In genomic region chr6:108001696-108002231, GRCh38 we compare ENCODE assay signal across 1 cellular context.
A peak's percentile ranks its signal among the peaks of the same experiment; 100 is the strongest.
TF ChIP-seq lines count a peak whose summit lies in the region.

No MANE protein-coding gene starts in this region.

TF ChIP-seq in HepG2, 621 proteins besides CTCF, POLR2A, EP300 and RAD21 (continued from another document and continues in another):
- TF ChIP-seq, protein P1, sequence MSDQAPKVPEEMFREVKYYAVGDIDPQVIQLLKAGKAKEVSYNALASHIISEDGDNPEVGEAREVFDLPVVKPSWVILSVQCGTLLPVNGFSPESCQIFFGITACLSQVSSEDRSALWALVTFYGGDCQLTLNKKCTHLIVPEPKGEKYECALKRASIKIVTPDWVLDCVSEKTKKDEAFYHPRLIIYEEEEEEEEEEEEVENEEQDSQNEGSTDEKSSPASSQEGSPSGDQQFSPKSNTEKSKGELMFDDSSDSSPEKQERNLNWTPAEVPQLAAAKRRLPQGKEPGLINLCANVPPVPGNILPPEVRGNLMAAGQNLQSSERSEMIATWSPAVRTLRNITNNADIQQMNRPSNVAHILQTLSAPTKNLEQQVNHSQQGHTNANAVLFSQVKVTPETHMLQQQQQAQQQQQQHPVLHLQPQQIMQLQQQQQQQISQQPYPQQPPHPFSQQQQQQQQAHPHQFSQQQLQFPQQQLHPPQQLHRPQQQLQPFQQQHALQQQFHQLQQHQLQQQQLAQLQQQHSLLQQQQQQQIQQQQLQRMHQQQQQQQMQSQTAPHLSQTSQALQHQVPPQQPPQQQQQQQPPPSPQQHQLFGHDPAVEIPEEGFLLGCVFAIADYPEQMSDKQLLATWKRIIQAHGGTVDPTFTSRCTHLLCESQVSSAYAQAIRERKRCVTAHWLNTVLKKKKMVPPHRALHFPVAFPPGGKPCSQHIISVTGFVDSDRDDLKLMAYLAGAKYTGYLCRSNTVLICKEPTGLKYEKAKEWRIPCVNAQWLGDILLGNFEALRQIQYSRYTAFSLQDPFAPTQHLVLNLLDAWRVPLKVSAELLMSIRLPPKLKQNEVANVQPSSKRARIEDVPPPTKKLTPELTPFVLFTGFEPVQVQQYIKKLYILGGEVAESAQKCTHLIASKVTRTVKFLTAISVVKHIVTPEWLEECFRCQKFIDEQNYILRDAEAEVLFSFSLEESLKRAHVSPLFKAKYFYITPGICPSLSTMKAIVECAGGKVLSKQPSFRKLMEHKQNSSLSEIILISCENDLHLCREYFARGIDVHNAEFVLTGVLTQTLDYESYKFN (CRISPR knock-in tag; conservative IDR thresholded peaks at IDR 0.05), result peak; percentile 75
- TF ChIP-seq ISL2 (CRISPR knock-in tag; IDR thresholded peaks at IDR 0.05) (peak; percentile 76), ZNF260 (CRISPR knock-in tag; IDR thresholded peaks at IDR 0.05; ENCODE audit: borderline replicate concordance, low read depth) (no peak), FOXO1 (CRISPR knock-in tag; IDR thresholded peaks at IDR 0.05) (no peak), ZFP36L1 (CRISPR knock-in tag; IDR thresholded peaks at IDR 0.05) (no peak), PHB2 (IDR thresholded peaks at IDR 0.05; ENCODE audit: partially characterized antibody) (no peak), ZNF510 (CRISPR knock-in tag; IDR thresholded peaks at IDR 0.05; ENCODE audit: low read depth) (no peak), ZNF281 (CRISPR knock-in tag; IDR thresholded peaks at IDR 0.05; ENCODE audit: borderline replicate concordance) (no peak), NR2F1 (CRISPR knock-in tag; IDR thresholded peaks at IDR 0.05) (peak in 1 of 2 experiments; percentile 59; a peak in 2 of 4 replicates), DR1 (CRISPR knock-in tag; IDR thresholded peaks at IDR 0.05) (no peak), NFYC (CRISPR knock-in tag; IDR thresholded peaks at IDR 0.05) (no peak), SOX6 (IDR thresholded peaks at IDR 0.05) (no peak), SOX6 (CRISPR knock-in tag; IDR thresholded peaks at IDR 0.05) (peak; percentile 54; the same call in 1 of the 2 replicates), NR2C2 (CRISPR knock-in tag; IDR thresholded peaks at IDR 0.05; ENCODE audit: borderline replicate concordance) (0 out of 2 replicates have a peak, but pooled peaks have one; percentile 8), PAWR (CRISPR knock-in tag; IDR thresholded peaks at IDR 0.05; ENCODE audit: borderline replicate concordance) (no peak), GLI4 (CRISPR knock-in tag; IDR thresholded peaks at IDR 0.05; ENCODE audit: borderline replicate concordance) (no peak), HOXA3 (CRISPR knock-in tag; IDR thresholded peaks at IDR 0.05) (peak; percentile 51; the same call in 1 of the 2 replicates), POLR2G (IDR thresholded peaks at IDR 0.05; ENCODE audit: low read depth, low read length) (peak; percentile 92), MAF1 (CRISPR knock-in tag; IDR thresholded peaks at IDR 0.05; ENCODE audit: borderline replicate concordance) (no peak), FOXA3 (CRISPR knock-in tag; IDR thresholded peaks at IDR 0.05) (peak; percentile 75), REPIN1 (CRISPR knock-in tag; IDR thresholded peaks at IDR 0.05; ENCODE audit: borderline replicate concordance, low read depth) (peak; percentile 50; the same call in 1 of the 2 replicates), ZNF205 (CRISPR knock-in tag; IDR thresholded peaks at IDR 0.05) (peak; percentile 96), SAFB2 (CRISPR knock-in tag; IDR thresholded peaks at IDR 0.05; ENCODE audit: borderline replicate concordance, low read depth) (no peak), PRDM10 (CRISPR knock-in tag; IDR thresholded peaks at IDR 0.05; ENCODE audit: low read depth) (peak; percentile 93), DMAP1 (CRISPR knock-in tag; IDR thresholded peaks at IDR 0.05) (peak; percentile 44; the same call in 1 of the 2 replicates), SP4 (CRISPR knock-in tag; IDR thresholded peaks at IDR 0.05) (no peak), SMYD3 (CRISPR knock-in tag; IDR thresholded peaks at IDR 0.05) (no peak), FOXA1 (IDR thresholded peaks at IDR 0.05) (no peak), FOXA1 (CRISPR knock-in tag; IDR thresholded peaks at IDR 0.05) (peak; percentile 79), KDM6A (CRISPR knock-in tag; IDR thresholded peaks at IDR 0.05; ENCODE audit: low read depth) (peak; percentile 45; the same call in 1 of the 2 replicates), BCL6 (CRISPR knock-in tag; IDR thresholded peaks at IDR 0.05) (peak; percentile 66), ZNF30 (CRISPR knock-in tag; IDR thresholded peaks at IDR 0.05) (no peak), FOSL2 (CRISPR knock-in tag; IDR thresholded peaks at IDR 0.05) (no peak; the same call in none of the 2 replicates), ZNF788 (CRISPR knock-in tag; IDR thresholded peaks at IDR 0.05; ENCODE audit: borderline replicate concordance) (peak; percentile 54; the same call in 1 of the 2 replicates), ZNF253 (CRISPR knock-in tag; IDR thresholded peaks at IDR 0.05; ENCODE audit: borderline replicate concordance) (no peak), SMAD3 (CRISPR knock-in tag; IDR thresholded peaks at IDR 0.05) (peak; percentile 74; the same call in 1 of the 2 replicates), ZNF362 (CRISPR knock-in tag; IDR thresholded peaks at IDR 0.05; ENCODE audit: borderline replicate concordance) (no peak), GATAD2A (CRISPR knock-in tag; IDR thresholded peaks at IDR 0.05) (peak; percentile 86), ZNF672 (CRISPR knock-in tag; IDR thresholded peaks at IDR 0.05) (no peak), ATF3 (CRISPR knock-in tag; IDR thresholded peaks at IDR 0.05) (no peak), PHF21A (CRISPR knock-in tag; IDR thresholded peaks at IDR 0.05) (peak; percentile 93), ATF7 (IDR thresholded peaks at IDR 0.05) (no peak), ATF7 (CRISPR knock-in tag; IDR thresholded peaks at IDR 0.05) (peak; percentile 63; the same call in 1 of the 2 replicates), ZNF775 (CRISPR knock-in tag; IDR thresholded peaks at IDR 0.05; ENCODE audit: borderline replicate concordance) (peak; percentile 64; the same call in 1 of the 2 replicates), ZNF609 (CRISPR knock-in tag; IDR thresholded peaks at IDR 0.05; ENCODE audit: borderline replicate concordance) (peak; percentile 51; the same call in 1 of the 2 replicates), SRSF1 (optimal IDR thresholded peaks at IDR 0.05; ENCODE audit: low read depth, low read length) (no peak), AKAP8 (CRISPR knock-in tag; IDR thresholded peaks at IDR 0.05) (no peak), KLF15 (CRISPR knock-in tag; IDR thresholded peaks at IDR 0.05; ENCODE audit: borderline replicate concordance) (no peak), NFKBIZ (CRISPR knock-in tag; IDR thresholded peaks at IDR 0.05) (0 out of 2 replicates have a peak, but pooled peaks have one; percentile 67), ZNF563 (CRISPR knock-in tag; IDR thresholded peaks at IDR 0.05) (no peak), ZBTB26 (CRISPR knock-in tag; IDR thresholded peaks at IDR 0.05; ENCODE audit: borderline replicate concordance) (no peak)
